ENCODE assay signal across 15 cellular contexts in genomic region chr7:69049341-69049740, GRCh38.
DNase-seq lines count a peak whose midpoint lies in the region; ATAC-seq and TF ChIP-seq lines count a peak whose summit lies in the region.
"Had no signal": no experiment of that assay in that cellular context is flagged by ENCODE, and none has a peak within 500 bp of the region (broad histone marks: within the 10 kb centered on the region; RNA-seq: fewer than 3 reads in every experiment).

No MANE protein-coding gene starts in this region.

- peak; percentile 36 for DNase-seq in A172 (ENCODE audit: low spot score)
- peak; percentile 16 for DNase-seq in EH (ENCODE audit: low read depth)
- DNase-seq in NCI-H1694 treated with DMSO at 0.1 percent for 48 hours (lab: John Stamatoyannopoulos, UW): peak; percentile 46
- DNase-seq in esophagus muscularis mucosa (ENCODE audit: extremely low spot score): peak; percentile 45
- no peak for DNase-seq in EL
- DNase-seq: DND-41, GDM1, KG1, NCI-H1417 treated with DMSO at 0.1 percent for 48 hours, NCI-H2029, SHP77 treated with DMSO at 0.1 percent for 48 hours, SK-N-SH, T-cell had no signal

- no peak for TF ChIP-seq EP300 in esophagus muscularis mucosa (IDR thresholded peaks at IDR 0.05)

- intact Hi-C loops in esophagus muscularis mucosa (cut with DNase I): no loop called here

- H3K27me3 ChIP-seq in esophagus muscularis mucosa: no peaks in the 10 kb centered on the region

- no peaks in the 10 kb centered on the region for H3K4me1 ChIP-seq in esophagus muscularis mucosa

- no peak for TF ChIP-seq POLR2A in esophagus muscularis mucosa (IDR thresholded peaks at IDR 0.05; ENCODE audit: low read depth)

- no peaks in the 10 kb centered on the region for H3K36me3 ChIP-seq in esophagus muscularis mucosa

- H3K4me3 ChIP-seq in esophagus muscularis mucosa: no peak overlapping the region

- no peak for TF ChIP-seq CTCF in esophagus muscularis mucosa (IDR thresholded peaks at IDR 0.05)

- WGBS in esophagus muscularis mucosa: 77% methylated on average over 4 of the region's 4 CpGs

- H3K9me3 ChIP-seq in esophagus muscularis mucosa: peaks cover 0 to 9% (median 2%) of the 10 kb centered on the region in 4 donors

- no peak overlapping the region for H3K27ac ChIP-seq in esophagus muscularis mucosa (replicated peaks in 1 of 4)

- ATAC-seq in HG03571 (IDR thresholded peaks at IDR 0.05; ENCODE audit: unreplicated experiment): no peak
- no peak for ATAC-seq in HG03196 (IDR thresholded peaks at IDR 0.05; ENCODE audit: unreplicated experiment)
- ATAC-seq: T-cell had no signal
